In the genomic region with DNA sequence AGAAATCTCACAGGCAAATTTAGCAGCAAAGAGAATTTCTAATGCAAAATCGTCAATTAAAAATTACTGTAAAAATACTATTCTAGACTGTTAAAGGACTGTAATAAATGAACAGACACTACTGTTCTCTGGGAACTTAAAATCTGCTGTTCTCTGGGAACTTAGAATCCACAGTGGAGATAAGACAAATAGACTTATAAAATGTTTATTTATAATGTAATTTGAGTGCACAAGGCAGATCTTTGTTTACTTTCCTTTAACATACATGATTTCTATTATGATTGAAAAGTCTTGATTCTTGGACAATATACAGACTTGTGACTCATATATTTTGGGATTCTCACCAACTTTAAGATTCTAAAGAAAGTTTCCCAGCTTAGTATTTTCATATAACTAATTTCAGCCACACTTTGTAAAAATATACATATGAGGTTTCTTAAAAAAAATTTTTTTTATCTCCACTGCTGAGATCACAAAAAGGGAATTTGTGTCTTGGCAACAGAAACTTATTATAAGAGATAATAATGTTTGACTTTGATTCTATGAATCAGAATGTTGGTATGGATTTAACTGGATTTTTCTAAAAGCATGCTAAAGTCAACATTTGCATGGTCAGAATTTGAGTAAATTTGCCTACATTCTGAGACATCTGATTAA, we compare ENCODE assay signal across 24 cellular contexts.
A peak's percentile ranks its signal among the peaks of the same experiment; 100 is the strongest.
DNase-seq lines count a peak whose midpoint lies in the region; ATAC-seq, FAIRE-seq and TF ChIP-seq lines count a peak whose summit lies in the region.
"Had no signal": no experiment of that assay in that cellular context is flagged by ENCODE, and none has a peak within 500 bp of the region (broad histone marks: within the 10 kb centered on the region; RNA-seq: fewer than 3 reads in every experiment).

No MANE protein-coding gene starts in this region.

- no peak overlapping the region for H2BK15ac ChIP-seq in H9 (ENCODE audit: low read depth, low read length)

- peak; percentile 38 for FAIRE-seq in islet of Langerhans (lab: Jason Lieb, UNC)
- FAIRE-seq: small intestine had no signal

- POLR2A ChIA-PET in naive thymus-derived CD8-positive, alpha-beta T cell (lab: Charles Lee): no interaction called here

- no peak overlapping the region for H3K56ac ChIP-seq in H9 (ENCODE audit: insufficient read length, low read depth, low read length)

- H3K9me3 Mint-ChIP-seq in naive thymus-derived CD8-positive, alpha-beta T cell: no peaks in the 10 kb centered on the region
- no peaks in the 10 kb centered on the region for H3K9me3 Mint-ChIP-seq in H9
- H3K9me3 Mint-ChIP-seq: activated T-helper 2 cell treated with anti-CD3 and anti-CD28 coated beads, Interferon-gamma antibody, Interleukin-2, Interleukin-4, amounts not matched to agents 10 μg/mL and 5 μg/mL and 100 μg/mL, durations not matched to agents 14 hours and 24 hours and 36 hours; stimulated activated memory B cell treated with anti-CD40 and anti-IgM and Interleukin-4, amounts not matched to agents 10 μg/mL and 1 μg/mL and 100 μg/mL, for 72 hours; WTC11 had no signal

- H3T11ph ChIP-seq in H9 (ENCODE audit: low read length): no peak overlapping the region

- H3K9ac ChIP-seq in H9 (ENCODE audit: extremely low read depth, insufficient read length, low read length): no peak overlapping the region

- H2AK5ac ChIP-seq in H9 (ENCODE audit: insufficient read length, low read length): no peak overlapping the region

- no peak overlapping the region for H3K4ac ChIP-seq in H9 (ENCODE audit: low read depth, low read length)

- H2BK12ac ChIP-seq in H9 (ENCODE audit: insufficient read length, low read depth, low read length): no peak overlapping the region

- H3K4me1 ChIP-seq in H9 (ENCODE audit: insufficient read depth, low read length): no peaks in the 10 kb centered on the region
- H3K4me1 ChIP-seq: lower lobe of right lung, uterus had no signal

- ATAC-seq in naive thymus-derived CD8-positive, alpha-beta T cell: no peak
- ATAC-seq: lower lobe of right lung; stimulated activated memory B cell treated with anti-CD40 and anti-IgM and Interleukin-4, amounts not matched to agents 10 μg/mL and 1 μg/mL and 100 μg/mL, for 72 hours; WTC11 had no signal

- no peak overlapping the region for H3K14ac ChIP-seq in H9 (ENCODE audit: insufficient read depth, low read length)

- TF ChIP-seq CTCF in AG09309 (IDR thresholded peaks at IDR 0.05; ENCODE audit: control insufficient read depth, insufficient read depth, low read depth, low read length, missing control alignments): no peak
- no peak for TF ChIP-seq CTCF in cardiac fibroblast (IDR thresholded peaks at IDR 0.05; ENCODE audit: low read depth, low read length)
- no peak for TF ChIP-seq CTCF in H9 (conservative IDR thresholded peaks at IDR 0.05)

- H3K23ac ChIP-seq in H9 (ENCODE audit: insufficient read length, low read depth, low read length): no peak overlapping the region

- no peak overlapping the region for H4K5ac ChIP-seq in H9 (ENCODE audit: insufficient read length, low read depth, low read length)

- no peaks in the 10 kb centered on the region for H3K23me2 ChIP-seq in H9 (ENCODE audit: insufficient read length, low read depth, low read length, poor library complexity, severe bottlenecking)

- no peak overlapping the region for H3K27ac Mint-ChIP-seq in naive thymus-derived CD8-positive, alpha-beta T cell
- no peak overlapping the region for H3K27ac Mint-ChIP-seq in H9
- H3K27ac Mint-ChIP-seq: activated naive CD8-positive, alpha-beta T cell; activated T-helper 2 cell treated with anti-CD3 and anti-CD28 coated beads, Interferon-gamma antibody, Interleukin-2, Interleukin-4, amounts not matched to agents 10 μg/mL and 5 μg/mL and 100 μg/mL, durations not matched to agents 14 hours and 24 hours and 36 hours; CD14-positive monocyte; stimulated activated memory B cell treated with anti-CD40 and anti-IgM and Interleukin-4, amounts not matched to agents 10 μg/mL and 1 μg/mL and 100 μg/mL, for 72 hours; WTC11 had no signal

- no peak overlapping the region for H3K4me2 ChIP-seq in H9 (ENCODE audit: insufficient read depth, insufficient read length, low read length)

- H3K4me1 Mint-ChIP-seq in naive thymus-derived CD8-positive, alpha-beta T cell: no peaks in the 10 kb centered on the region
- H3K4me1 Mint-ChIP-seq in H9: no peaks in the 10 kb centered on the region
- H3K4me1 Mint-ChIP-seq: CD14-positive monocyte; stimulated activated memory B cell treated with anti-CD40 and anti-IgM and Interleukin-4, amounts not matched to agents 10 μg/mL and 1 μg/mL and 100 μg/mL, for 72 hours; WTC11 had no signal

- H4K91ac ChIP-seq in H9 (ENCODE audit: insufficient read length, low read depth, low read length): no peak overlapping the region

- H3K79me1 ChIP-seq in H9 (ENCODE audit: insufficient read depth, low read depth, low read length, poor library complexity, severe bottlenecking): no peaks in the 10 kb centered on the region

- H2BK5ac ChIP-seq in H9 (ENCODE audit: insufficient read length, low read length): no peak overlapping the region

- no peak overlapping the region for H3K4me3 ChIP-seq in AG09309 (ENCODE audit: control insufficient read depth, low read depth, low read length)
- no peak overlapping the region for H3K4me3 ChIP-seq in cardiac fibroblast (replicated peaks in 1 of 2; ENCODE audit: low read depth in 2 of 2, low read length in 2 of 2)
- H3K4me3 ChIP-seq: lower lobe of right lung, uterus had no signal

- H3K18ac ChIP-seq in H9 (ENCODE audit: insufficient read length, low read depth, low read length): no peak overlapping the region

- H3K27ac ChIP-seq in H9 (ENCODE audit: insufficient read length, low read depth, low read length): no peak overlapping the region
- H3K27ac ChIP-seq: HL-60, lower lobe of right lung, uterus had no signal

- H4K8ac ChIP-seq in H9 (replicated peaks; ENCODE audit: insufficient read length, low read depth, low read length): no peak overlapping the region

- no peaks in the 10 kb centered on the region for H3K36me3 Mint-ChIP-seq in naive thymus-derived CD8-positive, alpha-beta T cell
- no peaks in the 10 kb centered on the region for H3K36me3 Mint-ChIP-seq in H9 (ENCODE audit: insufficient read depth in 1 of 3, low read depth in 3 of 3)
- H3K36me3 Mint-ChIP-seq: activated naive CD8-positive, alpha-beta T cell; CD14-positive monocyte; stimulated activated memory B cell treated with anti-CD40 and anti-IgM and Interleukin-4, amounts not matched to agents 10 μg/mL and 1 μg/mL and 100 μg/mL, for 72 hours; WTC11 had no signal

- DNase-seq in AG09309 (ENCODE audit: low read depth) (peak; percentile 23), NCI-H226 (peak; percentile 4), cardiac fibroblast (ENCODE audit: low read depth in 2 of 2) (peak; percentile 2 to 50), H9 (no peak), NCI-H82 treated with DMSO at 0.1 percent for 48 hours (lab: John Stamatoyannopoulos, UW; ENCODE audit: unreplicated experiment) (no peak)
- DNase-seq in naive thymus-derived CD8-positive, alpha-beta T cell: no peak
- no peak for DNase-seq in activated CD4-positive, alpha-beta T cell treated with anti-CD3 and anti-CD28 coated beads for 1 hour
- DNase-seq: ACHN; effector CD8-positive, alpha-beta T cell; H7; lower lobe of right lung; NCI-H1105; NCI-H2029 treated with DMSO at 0.1 percent for 48 hours; NCI-H82; small intestine; T1000; uterus had no signal

- no peak overlapping the region for H2BK20ac ChIP-seq in H9 (ENCODE audit: low read depth, low read length, poor library complexity, severe bottlenecking)

- peaks cover 0 to 5% (median 0%) of the 10 kb centered on the region in 5 donors for H3K27me3 Mint-ChIP-seq in naive thymus-derived CD8-positive, alpha-beta T cell
- H3K27me3 Mint-ChIP-seq in H9 (ENCODE audit: low read depth): no peaks in the 10 kb centered on the region
- H3K27me3 Mint-ChIP-seq: activated naive CD8-positive, alpha-beta T cell had no signal

- H3K27me3 ChIP-seq in H9 (ENCODE audit: insufficient read depth, low read length): no peaks in the 10 kb centered on the region
- H3K27me3 ChIP-seq: uterus had no signal

- no peak overlapping the region for H3K4me3 Mint-ChIP-seq in naive thymus-derived CD8-positive, alpha-beta T cell
- no peak overlapping the region for H3K4me3 Mint-ChIP-seq in H9
- H3K4me3 Mint-ChIP-seq: activated naive CD8-positive, alpha-beta T cell; CD14-positive monocyte; stimulated activated memory B cell treated with anti-CD40 and anti-IgM and Interleukin-4, amounts not matched to agents 10 μg/mL and 1 μg/mL and 100 μg/mL, for 72 hours; WTC11 had no signal

- H3K9me3 ChIP-seq in H9 (ENCODE audit: control insufficient read depth, low read depth, low read length): no peaks in the 10 kb centered on the region
- H3K9me3 ChIP-seq: lower lobe of right lung, uterus had no signal

- no peaks in the 10 kb centered on the region for H3K79me2 ChIP-seq in H9 (ENCODE audit: insufficient read depth, low read length)

- no peak overlapping the region for H2AFZ ChIP-seq in H9 (ENCODE audit: low read length)

- H2BK120ac ChIP-seq in H9 (ENCODE audit: low read depth, low read length, poor library complexity, severe bottlenecking): no peak overlapping the region

- H4K20me1 ChIP-seq in H9 (ENCODE audit: control insufficient read depth, insufficient read depth, insufficient read length): no peaks in the 10 kb centered on the region

- WGBS in H9 (ENCODE audit: extremely low coverage, insufficient read length, low lambda C conversion rate): no CpG with 5 or more reads among the region's 1 CpG

Comparison
In these comparisons a context has a peak if more than half of its experiments do, and no peak if none do; other contexts are left out.
1. DNase-seq: peak in AG09309 (single experiment), NCI-H226 (single experiment) and cardiac fibroblast (2 of 2); none in naive thymus-derived CD8-positive, alpha-beta T cell (0 of 10), H9 (single experiment), activated CD4-positive, alpha-beta T cell treated with anti-CD3 and anti-CD28 coated beads for 1 hour (single experiment) and NCI-H82 treated with DMSO at 0.1 percent for 48 hours (single experiment).